Comparison of ENCODE assay signal across 27 cellular contexts in genomic region chrX:110142096-110142495, GRCh38.
DNase-seq lines count a peak whose midpoint lies in the region; ATAC-seq, FAIRE-seq and TF ChIP-seq lines count a peak whose summit lies in the region.
"Had no signal": no experiment of that assay in that cellular context is flagged by ENCODE, and none has a peak within 500 bp of the region (broad histone marks: within the 10 kb centered on the region; RNA-seq: fewer than 3 reads in every experiment).

No MANE protein-coding gene starts in this region.

- H3K4me3 Mint-ChIP-seq in endodermal cell: no peak overlapping the region
- H3K4me3 Mint-ChIP-seq: activated CD4-positive, alpha-beta T cell treated with anti-CD3 and anti-CD28 coated beads, Interleukin-2, amount 10 ng/mL, durations not matched to agents 24 days and 14 days; activated naive CD4-positive, alpha-beta T cell treated with anti-CD3 and anti-CD28 coated beads, Interleukin-2, amount 50 U/mL, for 24 hours; CD4-positive, alpha-beta memory T cell; neural crest cell; T-helper 2 cell treated with Interferon-gamma antibody and Interleukin-4, amounts not matched to agents 5 μg/mL and 100 μg/mL, for 36 hours had no signal

- peaks cover 0 to 18% of the 10 kb centered on the region in 2 donors for H3K4me1 ChIP-seq in right atrium auricular region
- peaks cover 3 to 51% (median 46%) of the 10 kb centered on the region in 5 donors for H3K4me1 ChIP-seq in subcutaneous abdominal adipose tissue (ENCODE audit: control insufficient read depth in 5 of 5, insufficient read depth in 5 of 5, low read length in 5 of 5)
- no peaks in the 10 kb centered on the region for H3K4me1 ChIP-seq in endodermal cell (ENCODE audit: control insufficient read depth, insufficient read depth, low read length)

- H3K27me3 ChIP-seq in right atrium auricular region (no peaks in the 10 kb centered on the region), bronchial epithelial cell (ENCODE audit: control insufficient read depth, insufficient read depth, low read length) (no peaks in the 10 kb centered on the region), subcutaneous abdominal adipose tissue (ENCODE audit: control insufficient read depth in 5 of 5, insufficient read depth in 4 of 5, low read length in 5 of 5) (peaks cover 0 to 14% (median 8%) of the 10 kb centered on the region in 5 donors), endodermal cell (ENCODE audit: control insufficient read depth, insufficient read depth, low read length, poor library complexity, severe bottlenecking) (no peaks in the 10 kb centered on the region)
- H3K27me3 ChIP-seq: ascending aorta, stomach, upper lobe of left lung had no signal

- H3K9ac ChIP-seq in subcutaneous abdominal adipose tissue (ENCODE audit: low read length in 5 of 5) (no peak overlapping the region), endodermal cell (ENCODE audit: extremely low read depth, low read length, poor library complexity, severe bottlenecking) (no peak overlapping the region)

- ATAC-seq in Right ventricle myocardium inferior (peak; percentile 52), SK-N-SH treated with all-trans-retinoic acid at 6 μM for 48 hours (no peak), HG03439 (IDR thresholded peaks at IDR 0.05; ENCODE audit: unreplicated experiment) (no peak)

- no peak for DNase-seq in Right ventricle myocardium inferior (ENCODE audit: missing footprints)
- no peak for DNase-seq in right atrium auricular region (ENCODE audit: low spot score)
- DNase-seq in bronchial epithelial cell (ENCODE audit: low read depth): peak; percentile 91
- DNase-seq in foreskin melanocyte: peak; percentile 64
- DNase-seq in endodermal cell: no peak
- DNase-seq: 8988T; activated CD4-positive, alpha-beta T cell treated with anti-CD3 and anti-CD28 coated beads, Interleukin-2, amount 10 ng/mL, durations not matched to agents 24 days and 14 days; AML-193; CD4-positive, alpha-beta memory T cell; DMS153; dorsolateral prefrontal cortex; islet precursor cell; KBM-7; NCI-H1694; NCI-H2171 treated with DMSO at 0.1 percent for 48 hours; NCI-H524; stomach; upper lobe of left lung had no signal

- TF ChIP-seq CTCF in right atrium auricular region (IDR thresholded peaks at IDR 0.05): no peak
- no peak for TF ChIP-seq CTCF in bronchial epithelial cell (IDR thresholded peaks at IDR 0.05; ENCODE audit: insufficient read depth, low read length, severe bottlenecking)
- TF ChIP-seq CTCF in endodermal cell (conservative IDR thresholded peaks at IDR 0.05): no peak

- no peak overlapping the region for H3K4me3 ChIP-seq in right atrium auricular region
- H3K4me3 ChIP-seq in bronchial epithelial cell (ENCODE audit: low read depth, low read length): no peak overlapping the region
- H3K4me3 ChIP-seq in subcutaneous abdominal adipose tissue (ENCODE audit: low read depth in 1 of 5, low read length in 5 of 5): no peak overlapping the region
- H3K4me3 ChIP-seq in endodermal cell (ENCODE audit: low read length): no peak overlapping the region
- H3K4me3 ChIP-seq: ascending aorta, dorsolateral prefrontal cortex, lung, stomach, upper lobe of left lung had no signal

- no peaks in the 10 kb centered on the region for H3K27me3 Mint-ChIP-seq in endodermal cell (ENCODE audit: insufficient read depth)
- H3K27me3 Mint-ChIP-seq: activated CD4-positive, alpha-beta T cell treated with anti-CD3 and anti-CD28 coated beads, Interleukin-2, amount 10 ng/mL, durations not matched to agents 24 days and 14 days; activated naive CD4-positive, alpha-beta T cell treated with anti-CD3 and anti-CD28 coated beads, Interleukin-2, amount 50 U/mL, for 24 hours; CD4-positive, alpha-beta memory T cell had no signal

- H3K9me3 ChIP-seq in right atrium auricular region: no peaks in the 10 kb centered on the region
- H3K9me3 ChIP-seq in subcutaneous abdominal adipose tissue (ENCODE audit: control insufficient read depth in 5 of 5, low read length in 5 of 5): no peaks in the 10 kb centered on the region
- H3K9me3 ChIP-seq in endodermal cell (ENCODE audit: control insufficient read depth, low read length): no peaks in the 10 kb centered on the region
- H3K9me3 ChIP-seq: ascending aorta, stomach, upper lobe of left lung had no signal

- FAIRE-seq in bronchial epithelial cell (lab: Jason Lieb, UNC): peak; percentile 99

- 80 to 89% methylated on average over 1 to 5 of the region's 5 CpGs for WGBS in endodermal cell (ENCODE audit: insufficient coverage in 1 of 2, insufficient read length in 1 of 2), 2 experiments

- intact Hi-C loops in Right ventricle myocardium inferior (cut with DNase I): loop anchor here (5.0 to 10.0 kb wide), 3 partner anchors 95 to 427 kb away; partner anchors contain the start of gene TMEM164

- H3K4me1 Mint-ChIP-seq in endodermal cell: peaks cover 20% of the 10 kb centered on the region

- H3K27ac ChIP-seq in right atrium auricular region (no peak overlapping the region), subcutaneous abdominal adipose tissue (ENCODE audit: low read depth, low read length) (peak overlapping the region; percentile 45), endodermal cell (ENCODE audit: low read depth, low read length) (no peak overlapping the region)
- H3K27ac ChIP-seq: dorsolateral prefrontal cortex, stomach, upper lobe of left lung, VCaP had no signal

- H3K36me3 Mint-ChIP-seq in endodermal cell (ENCODE audit: low read depth): no peaks in the 10 kb centered on the region
- H3K36me3 Mint-ChIP-seq: activated naive CD4-positive, alpha-beta T cell treated with anti-CD3 and anti-CD28 coated beads, Interleukin-2, amount 50 U/mL, for 24 hours had no signal

- H3K36me3 ChIP-seq in right atrium auricular region (no peaks in the 10 kb centered on the region), bronchial epithelial cell (ENCODE audit: control insufficient read depth, insufficient read depth, low read length) (no peaks in the 10 kb centered on the region), subcutaneous abdominal adipose tissue (ENCODE audit: control insufficient read depth in 5 of 5, insufficient read depth in 5 of 5, low read length in 5 of 5) (peaks cover 0 to 3% (median 0%) of the 10 kb centered on the region in 5 donors), endodermal cell (ENCODE audit: control insufficient read depth, insufficient read depth, low read length) (no peaks in the 10 kb centered on the region)
- H3K36me3 ChIP-seq: ascending aorta, upper lobe of left lung had no signal

- H3K27ac Mint-ChIP-seq in endodermal cell: no peak overlapping the region
- H3K27ac Mint-ChIP-seq: activated CD4-positive, alpha-beta T cell treated with anti-CD3 and anti-CD28 coated beads, Interleukin-2, amount 10 ng/mL, durations not matched to agents 24 days and 14 days; T-helper 2 cell treated with Interferon-gamma antibody and Interleukin-4, amounts not matched to agents 5 μg/mL and 100 μg/mL, for 36 hours had no signal

- no peaks in the 10 kb centered on the region for H3K9me3 Mint-ChIP-seq in endodermal cell
- H3K9me3 Mint-ChIP-seq: activated CD4-positive, alpha-beta T cell treated with anti-CD3 and anti-CD28 coated beads, Interleukin-2, amount 10 ng/mL, durations not matched to agents 24 days and 14 days; activated naive CD4-positive, alpha-beta T cell treated with anti-CD3 and anti-CD28 coated beads, Interleukin-2, amount 50 U/mL, for 24 hours; CD4-positive, alpha-beta memory T cell; neural crest cell; T-helper 2 cell treated with Interferon-gamma antibody and Interleukin-4, amounts not matched to agents 5 μg/mL and 100 μg/mL, for 36 hours had no signal

TF ChIP-seq in SK-N-SH treated with all-trans-retinoic acid at 6 μM for 48 hours, 23 proteins besides CTCF, POLR2A, EP300 and RAD21 (continues in another document):
- TF ChIP-seq GLIS3 (CRISPR knock-in tag; IDR thresholded peaks at IDR 0.05) (no peak), POU6F1 (CRISPR knock-in tag; IDR thresholded peaks at IDR 0.05; ENCODE audit: borderline replicate concordance, low read depth) (no peak), BACH2 (CRISPR knock-in tag; IDR thresholded peaks at IDR 0.05; ENCODE audit: borderline replicate concordance) (no peak), CREB5 (CRISPR knock-in tag; IDR thresholded peaks at IDR 0.05; ENCODE audit: low read depth) (no peak)

Comparison
In these comparisons a context has a peak if more than half of its experiments do, and no peak if none do; other contexts are left out.
1. DNase-seq: peak in bronchial epithelial cell (single experiment) and foreskin melanocyte (single experiment); none in Right ventricle myocardium inferior (single experiment), right atrium auricular region (single experiment) and endodermal cell (single experiment).